In the genomic region with DNA sequence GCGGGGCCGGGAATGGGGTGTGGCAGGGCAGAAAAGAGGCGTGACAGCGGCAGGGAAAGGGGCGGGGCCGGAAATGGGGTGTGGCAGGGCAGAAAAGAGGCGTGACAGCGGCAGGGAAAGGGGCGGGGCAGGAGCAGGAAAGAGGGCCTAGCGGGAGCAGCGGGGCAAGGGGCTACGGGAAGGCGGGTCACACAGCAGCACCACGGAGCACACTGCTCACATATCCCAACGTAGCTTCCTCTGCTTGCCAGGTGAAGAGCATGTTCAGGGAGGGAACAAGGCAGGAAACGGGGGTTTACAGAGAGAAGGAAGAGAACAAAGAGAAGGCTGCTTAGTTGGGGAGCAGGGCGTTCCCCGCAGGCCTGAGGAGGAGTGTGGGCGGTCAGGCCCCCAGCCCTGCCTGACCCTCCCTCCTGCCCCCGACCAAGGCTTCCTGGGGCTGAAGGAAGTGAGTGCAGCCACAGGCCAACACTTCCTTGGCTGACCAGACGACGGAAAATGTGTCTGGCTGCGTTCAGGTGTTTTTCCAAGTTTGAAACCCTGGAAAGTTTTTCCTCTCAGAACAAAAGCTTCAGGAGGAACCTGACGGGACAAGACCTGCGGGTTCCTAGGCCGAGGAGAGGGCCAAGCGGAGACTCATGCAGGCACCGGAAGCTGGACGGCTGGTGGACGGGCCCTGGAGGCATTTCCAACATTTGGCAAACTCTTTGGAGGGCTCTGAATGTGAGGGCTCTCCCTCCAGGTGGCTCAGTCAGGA, we compare ENCODE assay signal across 1 cellular context.
TF ChIP-seq lines count a peak whose summit lies in the region.

No MANE protein-coding gene starts in this region.

TF ChIP-seq in K562, 482 proteins besides CTCF, POLR2A, EP300 and RAD21:
- TF ChIP-seq PHF21A (IDR thresholded peaks at IDR 0.05; ENCODE audit: borderline replicate concordance, low read depth) (no peak), POLR2AphosphoS2 (IDR thresholded peaks at IDR 0.05; ENCODE audit: low read length) (peak; percentile 90), CBFB (CRISPR knock-in tag; IDR thresholded peaks at IDR 0.05) (0 out of 2 replicates have a peak, but pooled peaks have one; percentile 44), SUPT5H (IDR thresholded peaks at IDR 0.05) (peak; percentile 43), GABPB1 (CRISPR knock-in tag; IDR thresholded peaks at IDR 0.05) (peak; percentile 60; the same call in 1 of the 2 replicates), HIVEP1 (CRISPR knock-in tag; IDR thresholded peaks at IDR 0.05) (no peak), CHD2 (IDR thresholded peaks at IDR 0.05; ENCODE audit: low read depth, low read length) (0 out of 2 replicates have a peak, but pooled peaks have one; percentile 3), ZNF384 (IDR thresholded peaks at IDR 0.05; ENCODE audit: low read depth, low read length) (no peak), POLR2B (IDR thresholded peaks at IDR 0.05; ENCODE audit: low read depth, partially characterized antibody) (peak; percentile 39), EGR1 (conservative IDR thresholded peaks at IDR 0.05) (0 out of 2 replicates have a peak, but pooled peaks have one; percentile 10), TEAD2 (tag; IDR thresholded peaks at IDR 0.05) (no peak), ZFP36 (IDR thresholded peaks at IDR 0.05; ENCODE audit: low read depth, low read length, partially characterized antibody) (no peak), ZNF184 (CRISPR knock-in tag; IDR thresholded peaks at IDR 0.05) (no peak), CBX1 (IDR thresholded peaks at IDR 0.05; ENCODE audit: low read depth) (no peak), SIN3A (IDR thresholded peaks at IDR 0.05; ENCODE audit: borderline replicate concordance in 2 of 2, control insufficient read depth in 1 of 2, low read depth in 2 of 2, low read length in 2 of 2) (peak in 1 of 2 experiments; percentile 57; a peak in 2 of 4 replicates), ETS2 (tag; IDR thresholded peaks at IDR 0.05; ENCODE audit: borderline replicate concordance, poor library complexity, severe bottlenecking) (no peak), POLR2G (IDR thresholded peaks at IDR 0.05; ENCODE audit: low read depth, low read length) (peak; percentile 51), MYC (IDR thresholded peaks at IDR 0.05; ENCODE audit: low read depth, low read length) (no peak), MYC (CRISPR knock-in tag; IDR thresholded peaks at IDR 0.05; ENCODE audit: borderline replicate concordance, low read depth) (no peak), SP1 (CRISPR knock-in tag; IDR thresholded peaks at IDR 0.05) (peak; percentile 89), HDGF (IDR thresholded peaks at IDR 0.05) (peak; percentile 73; the same call in 1 of the 2 replicates), HDAC1 (IDR thresholded peaks at IDR 0.05) (peak in 1 of 2 experiments; percentile 38; a peak in 1 of 4 replicates), SETDB1 (IDR thresholded peaks at IDR 0.05; ENCODE audit: low read length) (no peak), ETV6 (IDR thresholded peaks at IDR 0.05; ENCODE audit: borderline replicate concordance in 1 of 2, low read depth in 2 of 2, low read length in 1 of 2) (0 out of 4 replicates have a peak, but pooled peaks of 1 of the 2 experiments have one; percentile 11), ETV6 (CRISPR knock-in tag; IDR thresholded peaks at IDR 0.05; ENCODE audit: borderline replicate concordance) (no peak), MAZ (CRISPR knock-in tag; conservative IDR thresholded peaks at IDR 0.05 in 1 of 2, IDR thresholded peaks at IDR 0.05 in 1 of 2) (0 out of 4 replicates have a peak, but pooled peaks of 1 of the 2 experiments have one; percentile 14), GABPA (tag; conservative IDR thresholded peaks at IDR 0.05; ENCODE audit: low read depth) (peak; percentile 89), ZNF239 (CRISPR knock-in tag; IDR thresholded peaks at IDR 0.05) (no peak), HMGN3 (IDR thresholded peaks at IDR 0.05; ENCODE audit: borderline replicate concordance, extremely low read depth, insufficient read length, low read depth, low read length) (peak; percentile 18), CREM (IDR thresholded peaks at IDR 0.05; ENCODE audit: low read depth) (peak; percentile 6; the same call in 1 of the 2 replicates), CCNT2 (IDR thresholded peaks at IDR 0.05; ENCODE audit: borderline replicate concordance, extremely low read depth, insufficient read length, low read depth, low read length) (peak; percentile 49)
- TF ChIP-seq, protein P1, sequence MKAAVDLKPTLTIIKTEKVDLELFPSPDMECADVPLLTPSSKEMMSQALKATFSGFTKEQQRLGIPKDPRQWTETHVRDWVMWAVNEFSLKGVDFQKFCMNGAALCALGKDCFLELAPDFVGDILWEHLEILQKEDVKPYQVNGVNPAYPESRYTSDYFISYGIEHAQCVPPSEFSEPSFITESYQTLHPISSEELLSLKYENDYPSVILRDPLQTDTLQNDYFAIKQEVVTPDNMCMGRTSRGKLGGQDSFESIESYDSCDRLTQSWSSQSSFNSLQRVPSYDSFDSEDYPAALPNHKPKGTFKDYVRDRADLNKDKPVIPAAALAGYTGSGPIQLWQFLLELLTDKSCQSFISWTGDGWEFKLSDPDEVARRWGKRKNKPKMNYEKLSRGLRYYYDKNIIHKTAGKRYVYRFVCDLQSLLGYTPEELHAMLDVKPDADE (conservative IDR thresholded peaks at IDR 0.05; ENCODE audit: control insufficient read depth, low read depth, low read length) = 0 out of 2 replicates have a peak, but pooled peaks have one; percentile 23
- TF ChIP-seq, protein P2, sequence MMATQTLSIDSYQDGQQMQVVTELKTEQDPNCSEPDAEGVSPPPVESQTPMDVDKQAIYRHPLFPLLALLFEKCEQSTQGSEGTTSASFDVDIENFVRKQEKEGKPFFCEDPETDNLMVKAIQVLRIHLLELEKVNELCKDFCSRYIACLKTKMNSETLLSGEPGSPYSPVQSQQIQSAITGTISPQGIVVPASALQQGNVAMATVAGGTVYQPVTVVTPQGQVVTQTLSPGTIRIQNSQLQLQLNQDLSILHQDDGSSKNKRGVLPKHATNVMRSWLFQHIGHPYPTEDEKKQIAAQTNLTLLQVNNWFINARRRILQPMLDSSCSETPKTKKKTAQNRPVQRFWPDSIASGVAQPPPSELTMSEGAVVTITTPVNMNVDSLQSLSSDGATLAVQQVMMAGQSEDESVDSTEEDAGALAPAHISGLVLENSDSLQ (IDR thresholded peaks at IDR 0.05) = 0 out of 2 replicates have a peak, but pooled peaks have one; percentile 20
- TF ChIP-seq, protein P3, sequence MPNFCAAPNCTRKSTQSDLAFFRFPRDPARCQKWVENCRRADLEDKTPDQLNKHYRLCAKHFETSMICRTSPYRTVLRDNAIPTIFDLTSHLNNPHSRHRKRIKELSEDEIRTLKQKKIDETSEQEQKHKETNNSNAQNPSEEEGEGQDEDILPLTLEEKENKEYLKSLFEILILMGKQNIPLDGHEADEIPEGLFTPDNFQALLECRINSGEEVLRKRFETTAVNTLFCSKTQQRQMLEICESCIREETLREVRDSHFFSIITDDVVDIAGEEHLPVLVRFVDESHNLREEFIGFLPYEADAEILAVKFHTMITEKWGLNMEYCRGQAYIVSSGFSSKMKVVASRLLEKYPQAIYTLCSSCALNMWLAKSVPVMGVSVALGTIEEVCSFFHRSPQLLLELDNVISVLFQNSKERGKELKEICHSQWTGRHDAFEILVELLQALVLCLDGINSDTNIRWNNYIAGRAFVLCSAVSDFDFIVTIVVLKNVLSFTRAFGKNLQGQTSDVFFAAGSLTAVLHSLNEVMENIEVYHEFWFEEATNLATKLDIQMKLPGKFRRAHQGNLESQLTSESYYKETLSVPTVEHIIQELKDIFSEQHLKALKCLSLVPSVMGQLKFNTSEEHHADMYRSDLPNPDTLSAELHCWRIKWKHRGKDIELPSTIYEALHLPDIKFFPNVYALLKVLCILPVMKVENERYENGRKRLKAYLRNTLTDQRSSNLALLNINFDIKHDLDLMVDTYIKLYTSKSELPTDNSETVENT (CRISPR knock-in tag; IDR thresholded peaks at IDR 0.05) = 0 out of 2 replicates have a peak, but pooled peaks have one; percentile 17
- TF ChIP-seq, protein P4, sequence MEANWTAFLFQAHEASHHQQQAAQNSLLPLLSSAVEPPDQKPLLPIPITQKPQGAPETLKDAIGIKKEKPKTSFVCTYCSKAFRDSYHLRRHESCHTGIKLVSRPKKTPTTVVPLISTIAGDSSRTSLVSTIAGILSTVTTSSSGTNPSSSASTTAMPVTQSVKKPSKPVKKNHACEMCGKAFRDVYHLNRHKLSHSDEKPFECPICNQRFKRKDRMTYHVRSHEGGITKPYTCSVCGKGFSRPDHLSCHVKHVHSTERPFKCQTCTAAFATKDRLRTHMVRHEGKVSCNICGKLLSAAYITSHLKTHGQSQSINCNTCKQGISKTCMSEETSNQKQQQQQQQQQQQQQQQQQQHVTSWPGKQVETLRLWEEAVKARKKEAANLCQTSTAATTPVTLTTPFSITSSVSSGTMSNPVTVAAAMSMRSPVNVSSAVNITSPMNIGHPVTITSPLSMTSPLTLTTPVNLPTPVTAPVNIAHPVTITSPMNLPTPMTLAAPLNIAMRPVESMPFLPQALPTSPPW (CRISPR knock-in tag; IDR thresholded peaks at IDR 0.05) = peak; percentile 70
